ENCODE assay signal across 8 cellular contexts in genomic region chr4:55395218-55395528, GRCh38. TPM values are rescaled to one million over a fixed set of nuclear protein-coding genes. Genes with fewer than 3 reads are reported as not detected.
A peak's percentile ranks its signal among the peaks of the same experiment; 100 is the strongest.
DNase-seq lines count a peak whose midpoint lies in the region; ATAC-seq and TF ChIP-seq lines count a peak whose summit lies in the region.

No MANE protein-coding gene starts in this region.

- BruUV-seq in IMR-90 (replicated peaks; lab: Mats Ljungman, UMichigan): no TSS peak

- H2AK5ac ChIP-seq in IMR-90 (ENCODE audit: low read depth, low read length) (peak overlapping the region; percentile 41), neuronal stem cell (ENCODE audit: low read depth, low read length) (no peak overlapping the region)

- H2AFZ ChIP-seq in IMR-90 (replicated peaks; ENCODE audit: low read length, poor library complexity) (peak overlapping the region; percentile 97), neuronal stem cell (ENCODE audit: low read length) (peak overlapping the region; percentile 95)

- POLR2A ChIA-PET in IMR-90 (lab: Charles Lee; ENCODE audit: unreplicated experiment): interaction anchor here (0.6 to 0.8 kb wide), 2 partner anchors 23 to 50 kb away, joined by 4 to 5 read pairs; no protein-coding TSS in a partner anchor

- H3K18ac ChIP-seq in IMR-90 (ENCODE audit: low read depth, low read length) (peak overlapping the region; percentile 34; the same call in 1 of the 2 replicates), neuronal stem cell (ENCODE audit: low read length) (no peak overlapping the region)

- DNase-seq in IMR-90 (no peak), dorsolateral prefrontal cortex (no peak), neuronal stem cell (ENCODE audit: low spot score) (no peak), NCI-H128 (lab: John Stamatoyannopoulos, UW; ENCODE audit: unreplicated experiment) (no peak), dermis blood vessel endothelial cell (no peak), HPDE6-E6E7 (ENCODE audit: extremely low spot score) (no peak)
- DNase-seq in activated effector memory CD4-positive, alpha-beta T cell treated with anti-CD3 and anti-CD28 coated beads, Interleukin-2, amount 50 U/mL, for 16 hours: no peak

- peaks cover 3% of the 10 kb centered on the region; the same call in 1 of the 2 replicates for H3K9me1 ChIP-seq in IMR-90 (ENCODE audit: insufficient read depth, low read length)

- H3K4me2 ChIP-seq in IMR-90 (ENCODE audit: low read depth, low read length) (peak overlapping the region; percentile 69), neuronal stem cell (ENCODE audit: insufficient read depth, low read length, poor library complexity, severe bottlenecking) (peak overlapping the region; percentile 75)

- H3K27me3 ChIP-seq in IMR-90 (ENCODE audit: control insufficient read depth, insufficient read depth, low read length): no peaks in the 10 kb centered on the region
- no peaks in the 10 kb centered on the region for H3K27me3 ChIP-seq in dorsolateral prefrontal cortex
- H3K27me3 ChIP-seq in neuronal stem cell (ENCODE audit: control insufficient read depth in 3 of 3, insufficient read depth in 3 of 3, low read depth in 1 of 3, low read length in 3 of 3): peaks cover 0 to 2% (median 0%) of the 10 kb centered on the region in 3 experiments

- peak; percentile 17; the same call in 1 of the 2 replicates for TF ChIP-seq RAD21 in IMR-90 (IDR thresholded peaks at IDR 0.05; ENCODE audit: low read length)

- H4K91ac ChIP-seq in IMR-90 (ENCODE audit: insufficient read depth, low read depth, low read length) (peak overlapping the region; percentile 76), neuronal stem cell (ENCODE audit: low read depth, low read length, poor library complexity) (no peak overlapping the region)

- H4K5ac ChIP-seq in IMR-90 (ENCODE audit: low read depth, low read length): peak overlapping the region; percentile 68; the same call in 1 of the 2 replicates

- in situ Hi-C loops in IMR-90 (cut with MboI; ENCODE audit: low sequenced_read_pairs): no loop called here

- peak overlapping the region; percentile 42; the same call in 1 of the 2 replicates for H3K56ac ChIP-seq in IMR-90 (ENCODE audit: extremely low read depth, insufficient read depth, low read length)

- peak overlapping the region; percentile 53 for H3K14ac ChIP-seq in IMR-90 (replicated peaks; ENCODE audit: low read depth, low read length)
- H3K14ac ChIP-seq in neuronal stem cell (ENCODE audit: low read length): no peak overlapping the region

- H2BK120ac ChIP-seq in IMR-90 (ENCODE audit: low read depth, low read length): peak overlapping the region; percentile 45; the same call in 1 of the 2 replicates
- no peak overlapping the region for H2BK120ac ChIP-seq in neuronal stem cell (ENCODE audit: low read depth, low read length)

- TF ChIP-seq CTCF in IMR-90 (conservative IDR thresholded peaks at IDR 0.05; ENCODE audit: low read depth, low read length): no peak
- peak in 9 of 56 donors; percentile 5 to 44 (median 32) for TF ChIP-seq CTCF in dorsolateral prefrontal cortex (IDR thresholded peaks at IDR 0.05 in 54 of 56, conservative IDR thresholded peaks at IDR 0.05 in 2 of 56; ENCODE audit: low read depth in 1 of 56, partially characterized antibody in 56 of 56)

- peak overlapping the region; percentile 66 for H3K4ac ChIP-seq in IMR-90 (ENCODE audit: low read depth, low read length)
- H3K4ac ChIP-seq in neuronal stem cell (ENCODE audit: low read length): no peak overlapping the region

- no CpG with 5 or more reads among the region's 4 CpGs for WGBS in IMR-90 (ENCODE audit: extremely low coverage in 2 of 2, insufficient read length in 1 of 2), 2 experiments
- no CpG with 5 or more reads among the region's 4 CpGs for WGBS in neuronal stem cell (ENCODE audit: extremely low coverage in 2 of 2, insufficient read length in 2 of 2, insufficient replicate concordance in 1 of 2), 2 donors

- H4K8ac ChIP-seq in IMR-90 (ENCODE audit: low read depth in 2 of 2, low read length in 2 of 2) (peak overlapping the region; percentile 74 to 78; a peak in 2 of 4 replicates), neuronal stem cell (ENCODE audit: low read depth, low read length) (no peak overlapping the region)

- H2BK20ac ChIP-seq in IMR-90 (ENCODE audit: low read depth, low read length): no peak overlapping the region

- 0 out of 2 replicates have a peak overlapping the region, but pooled peaks have one; percentile 23 for H3K23ac ChIP-seq in IMR-90 (ENCODE audit: low read depth, low read length)
- no peak overlapping the region for H3K23ac ChIP-seq in neuronal stem cell (ENCODE audit: low read depth, low read length, poor library complexity)

- H4K20me1 ChIP-seq in IMR-90 (ENCODE audit: insufficient read depth, low read length): peaks cover 35% of the 10 kb centered on the region

- CTCF ChIA-PET in IMR-90 (lab: Yijun Ruan, JAX): interaction anchor here (0.6 to 2.0 kb wide), 5 partner anchors 30 to 557 kb away, joined by 3 to 10 read pairs (median 3); partner anchors contain the start of gene SRD5A3

- TF ChIP-seq POLR2A in IMR-90 (IDR thresholded peaks at IDR 0.05; ENCODE audit: low read depth, low read length): no peak

- intact Hi-C loops in IMR-90 (cut with micrococcal nuclease): no loop called here
- intact Hi-C loops in dorsolateral prefrontal cortex (cut with DNase I): loop anchor here (1.0 to 10.0 kb wide), 5 partner anchors 30 to 460 kb away; partner anchors contain the start of genes SRD5A3 (in 2 of the 2), CLOCK (in 1 of the 2) and EXOC1 (in 1 of the 2)

- H3K79me1 ChIP-seq in IMR-90 (ENCODE audit: low read depth in 1 of 2, low read length in 2 of 2): peaks cover 2 to 7% of the 10 kb centered on the region in 2 experiments; a peak in 2 of 4 replicates
- peaks cover 4% of the 10 kb centered on the region for H3K79me1 ChIP-seq in neuronal stem cell (ENCODE audit: low read depth, low read length)

- H3K9me3 ChIP-seq in IMR-90 (ENCODE audit: control insufficient read depth, insufficient read depth, low read length): no peaks in the 10 kb centered on the region
- H3K9me3 ChIP-seq in neuronal stem cell (replicated peaks in 1 of 2; ENCODE audit: control insufficient read depth in 2 of 2, insufficient read depth in 1 of 2, low read depth in 1 of 2, low read length in 2 of 2): no peaks in the 10 kb centered on the region

- ATAC-seq in GM18873 (IDR thresholded peaks at IDR 0.05; ENCODE audit: low FRiP score, unreplicated experiment) (peak; percentile 1), IMR-90 (ENCODE audit: low read depth) (no peak)

- peak overlapping the region; percentile 73; the same call in 1 of the 2 replicates for H3K9ac ChIP-seq in IMR-90 (ENCODE audit: low read depth, low read length)
- no peak overlapping the region for H3K9ac ChIP-seq in neuronal stem cell (ENCODE audit: low read depth, low read length, poor library complexity)

- peaks cover 7% of the 10 kb centered on the region for H3K4me1 ChIP-seq in IMR-90 (ENCODE audit: control insufficient read depth, insufficient read depth, low read length)
- peaks cover 6 to 13% of the 10 kb centered on the region in 2 donors for H3K4me1 ChIP-seq in neuronal stem cell (ENCODE audit: control insufficient read depth in 2 of 2, insufficient read depth in 1 of 2, low read depth in 1 of 2, low read length in 2 of 2)

- peak overlapping the region; percentile 49; the same call in 1 of the 3 replicates for H2BK15ac ChIP-seq in IMR-90 (ENCODE audit: low read depth, low read length)
- no peak overlapping the region for H2BK15ac ChIP-seq in neuronal stem cell (ENCODE audit: low read length)

- dilution Hi-C loops in IMR-90 (cut with HindIII; ENCODE audit: low sequenced_read_pairs, unreplicated experiment): no loop called here

- H3K4me3 ChIP-seq in IMR-90 (ENCODE audit: insufficient read depth, low read depth, low read length): peak overlapping the region; percentile 99
- peak overlapping the region; percentile 66 to 100 (median 92) for H3K4me3 ChIP-seq in dorsolateral prefrontal cortex
- H3K4me3 ChIP-seq in neuronal stem cell (ENCODE audit: low read length in 2 of 2): peak overlapping the region; percentile 79 to 97

- no peak overlapping the region for H2BK12ac ChIP-seq in neuronal stem cell (ENCODE audit: low read length)

- H2AK9ac ChIP-seq in IMR-90 (replicated peaks; ENCODE audit: low read depth, low read length, poor library complexity): peak overlapping the region; percentile 96

- H2BK5ac ChIP-seq in IMR-90 (ENCODE audit: low read depth, low read length, poor library complexity, severe bottlenecking): peak overlapping the region; percentile 64
- H2BK5ac ChIP-seq in neuronal stem cell (ENCODE audit: low read length): no peak overlapping the region

- H3K36me3 ChIP-seq in IMR-90 (ENCODE audit: control insufficient read depth, insufficient read depth, low read length) (peaks cover 7% of the 10 kb centered on the region), neuronal stem cell (replicated peaks in 1 of 2; ENCODE audit: control insufficient read depth in 2 of 2, insufficient read depth in 2 of 2, low read length in 2 of 2) (peaks cover 2 to 26% of the 10 kb centered on the region in 2 donors)

- H3K27ac ChIP-seq in IMR-90 (ENCODE audit: insufficient read depth, low read length): peak overlapping the region; percentile 76; the same call in 1 of the 2 replicates
- H3K27ac ChIP-seq in dorsolateral prefrontal cortex: peak overlapping the region; percentile 83 to 99 (median 97)
- no peak overlapping the region for H3K27ac ChIP-seq in neuronal stem cell (replicated peaks; ENCODE audit: low read length)

RNA-seq across cellular contexts. Expression of gene TMEM165, which starts 0.6 kb away (rescaled TPM):
- 49.6 and 88.3 TPM in 2 replicates for total RNA-seq in IMR-90 (2012; rRNA removed)
- polyA plus RNA-seq in IMR-90 (2012; rRNA removed): 73.3 and 83.0 TPM in 2 replicates
- 24.8 and 66.4 TPM in 2 replicates for polyA plus RNA-seq in IMR-90 (2012; cell fraction: cytosol; rRNA removed)
- polyA plus RNA-seq in IMR-90 (2012; cell fraction: nucleus; rRNA removed; ENCODE audit: low replicate concordance): 80.3 and 193 TPM in 2 replicates
- 100 to 1,000 TPM in 101 of 120 experiments, 10 to 100 TPM in 19; 53.1 to 690 (median 173) TPM for total RNA-seq in dorsolateral prefrontal cortex
- polyA plus RNA-seq in neuronal stem cell (2013, experiment 1 of 2): 29.4 TPM
- polyA plus RNA-seq in neuronal stem cell (2013, experiment 2 of 2): 31.3 TPM
- total RNA-seq in dermis blood vessel endothelial cell: 129 and 169 TPM in 2 replicates

RNA-seq across cellular contexts. Expression of gene SRD5A3, which starts 49.1 kb away (rescaled TPM):
- total RNA-seq in IMR-90 (2012; rRNA removed) (6.8 and 7.8 TPM in 2 replicates), dorsolateral prefrontal cortex (10 to 100 TPM in 112 of 120 experiments, 1 to 10 TPM in 8; 6.0 to 34.8 (median 15.9) TPM), dermis blood vessel endothelial cell (9.2 and 12.7 TPM in 2 replicates)
- 5.6 and 6.4 TPM in 2 replicates for polyA plus RNA-seq in IMR-90 (2012; rRNA removed)
- polyA plus RNA-seq in IMR-90 (2012; cell fraction: cytosol; rRNA removed): 2.9 and 6.5 TPM in 2 replicates
- polyA plus RNA-seq in IMR-90 (2012; cell fraction: nucleus; rRNA removed; ENCODE audit: low replicate concordance): 0.65 and 4.7 TPM in 2 replicates
- 11.9 TPM for polyA plus RNA-seq in neuronal stem cell (2013, experiment 1 of 2)
- 11.9 TPM for polyA plus RNA-seq in neuronal stem cell (2013, experiment 2 of 2)
